ENCODE assay signal across 1 cellular context in the genomic region with DNA sequence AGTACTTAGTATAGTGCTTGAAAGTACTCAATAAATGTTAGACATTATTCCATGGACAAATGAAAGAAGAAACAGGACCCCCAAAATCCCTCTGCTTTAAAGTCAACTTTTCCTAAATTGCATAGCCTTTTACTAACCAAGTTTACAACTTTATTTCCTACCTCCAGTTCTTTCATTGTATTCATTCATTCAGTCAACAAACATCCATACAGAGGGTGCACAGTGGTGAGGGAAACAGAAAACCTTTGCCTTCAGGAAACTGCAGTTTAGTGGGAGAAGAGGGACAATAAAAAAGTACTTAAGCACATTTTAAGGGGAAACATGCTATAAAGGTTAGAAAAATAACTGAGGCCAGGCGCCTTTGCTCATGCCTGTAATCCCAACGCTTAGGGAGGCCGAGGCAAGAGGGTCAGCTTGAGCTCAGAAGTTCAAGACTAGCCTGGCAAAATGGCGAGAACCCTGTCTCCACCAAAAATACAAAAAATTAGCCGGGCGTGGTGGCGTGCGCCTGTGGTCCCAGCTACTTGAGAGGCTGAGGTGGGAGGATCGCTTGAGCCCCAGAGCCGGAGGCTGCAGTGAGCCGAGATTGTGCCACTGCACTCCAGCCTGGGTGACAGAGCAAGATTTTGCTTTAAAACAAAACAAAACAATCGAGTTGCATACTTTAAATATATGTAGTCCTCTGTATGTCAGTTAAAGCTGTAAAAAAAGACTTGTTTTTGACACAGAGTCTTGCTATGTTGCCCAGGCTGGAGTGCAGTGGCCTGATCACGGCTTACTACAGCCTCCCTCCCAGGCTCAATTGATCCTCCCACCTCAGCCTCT.
TF ChIP-seq lines count a peak whose summit lies in the region.

No MANE protein-coding gene starts in this region.

TF ChIP-seq in GM23338, 12 proteins besides CTCF, POLR2A, EP300 and RAD21 (continued from another document):
- TF ChIP-seq, protein P1, sequence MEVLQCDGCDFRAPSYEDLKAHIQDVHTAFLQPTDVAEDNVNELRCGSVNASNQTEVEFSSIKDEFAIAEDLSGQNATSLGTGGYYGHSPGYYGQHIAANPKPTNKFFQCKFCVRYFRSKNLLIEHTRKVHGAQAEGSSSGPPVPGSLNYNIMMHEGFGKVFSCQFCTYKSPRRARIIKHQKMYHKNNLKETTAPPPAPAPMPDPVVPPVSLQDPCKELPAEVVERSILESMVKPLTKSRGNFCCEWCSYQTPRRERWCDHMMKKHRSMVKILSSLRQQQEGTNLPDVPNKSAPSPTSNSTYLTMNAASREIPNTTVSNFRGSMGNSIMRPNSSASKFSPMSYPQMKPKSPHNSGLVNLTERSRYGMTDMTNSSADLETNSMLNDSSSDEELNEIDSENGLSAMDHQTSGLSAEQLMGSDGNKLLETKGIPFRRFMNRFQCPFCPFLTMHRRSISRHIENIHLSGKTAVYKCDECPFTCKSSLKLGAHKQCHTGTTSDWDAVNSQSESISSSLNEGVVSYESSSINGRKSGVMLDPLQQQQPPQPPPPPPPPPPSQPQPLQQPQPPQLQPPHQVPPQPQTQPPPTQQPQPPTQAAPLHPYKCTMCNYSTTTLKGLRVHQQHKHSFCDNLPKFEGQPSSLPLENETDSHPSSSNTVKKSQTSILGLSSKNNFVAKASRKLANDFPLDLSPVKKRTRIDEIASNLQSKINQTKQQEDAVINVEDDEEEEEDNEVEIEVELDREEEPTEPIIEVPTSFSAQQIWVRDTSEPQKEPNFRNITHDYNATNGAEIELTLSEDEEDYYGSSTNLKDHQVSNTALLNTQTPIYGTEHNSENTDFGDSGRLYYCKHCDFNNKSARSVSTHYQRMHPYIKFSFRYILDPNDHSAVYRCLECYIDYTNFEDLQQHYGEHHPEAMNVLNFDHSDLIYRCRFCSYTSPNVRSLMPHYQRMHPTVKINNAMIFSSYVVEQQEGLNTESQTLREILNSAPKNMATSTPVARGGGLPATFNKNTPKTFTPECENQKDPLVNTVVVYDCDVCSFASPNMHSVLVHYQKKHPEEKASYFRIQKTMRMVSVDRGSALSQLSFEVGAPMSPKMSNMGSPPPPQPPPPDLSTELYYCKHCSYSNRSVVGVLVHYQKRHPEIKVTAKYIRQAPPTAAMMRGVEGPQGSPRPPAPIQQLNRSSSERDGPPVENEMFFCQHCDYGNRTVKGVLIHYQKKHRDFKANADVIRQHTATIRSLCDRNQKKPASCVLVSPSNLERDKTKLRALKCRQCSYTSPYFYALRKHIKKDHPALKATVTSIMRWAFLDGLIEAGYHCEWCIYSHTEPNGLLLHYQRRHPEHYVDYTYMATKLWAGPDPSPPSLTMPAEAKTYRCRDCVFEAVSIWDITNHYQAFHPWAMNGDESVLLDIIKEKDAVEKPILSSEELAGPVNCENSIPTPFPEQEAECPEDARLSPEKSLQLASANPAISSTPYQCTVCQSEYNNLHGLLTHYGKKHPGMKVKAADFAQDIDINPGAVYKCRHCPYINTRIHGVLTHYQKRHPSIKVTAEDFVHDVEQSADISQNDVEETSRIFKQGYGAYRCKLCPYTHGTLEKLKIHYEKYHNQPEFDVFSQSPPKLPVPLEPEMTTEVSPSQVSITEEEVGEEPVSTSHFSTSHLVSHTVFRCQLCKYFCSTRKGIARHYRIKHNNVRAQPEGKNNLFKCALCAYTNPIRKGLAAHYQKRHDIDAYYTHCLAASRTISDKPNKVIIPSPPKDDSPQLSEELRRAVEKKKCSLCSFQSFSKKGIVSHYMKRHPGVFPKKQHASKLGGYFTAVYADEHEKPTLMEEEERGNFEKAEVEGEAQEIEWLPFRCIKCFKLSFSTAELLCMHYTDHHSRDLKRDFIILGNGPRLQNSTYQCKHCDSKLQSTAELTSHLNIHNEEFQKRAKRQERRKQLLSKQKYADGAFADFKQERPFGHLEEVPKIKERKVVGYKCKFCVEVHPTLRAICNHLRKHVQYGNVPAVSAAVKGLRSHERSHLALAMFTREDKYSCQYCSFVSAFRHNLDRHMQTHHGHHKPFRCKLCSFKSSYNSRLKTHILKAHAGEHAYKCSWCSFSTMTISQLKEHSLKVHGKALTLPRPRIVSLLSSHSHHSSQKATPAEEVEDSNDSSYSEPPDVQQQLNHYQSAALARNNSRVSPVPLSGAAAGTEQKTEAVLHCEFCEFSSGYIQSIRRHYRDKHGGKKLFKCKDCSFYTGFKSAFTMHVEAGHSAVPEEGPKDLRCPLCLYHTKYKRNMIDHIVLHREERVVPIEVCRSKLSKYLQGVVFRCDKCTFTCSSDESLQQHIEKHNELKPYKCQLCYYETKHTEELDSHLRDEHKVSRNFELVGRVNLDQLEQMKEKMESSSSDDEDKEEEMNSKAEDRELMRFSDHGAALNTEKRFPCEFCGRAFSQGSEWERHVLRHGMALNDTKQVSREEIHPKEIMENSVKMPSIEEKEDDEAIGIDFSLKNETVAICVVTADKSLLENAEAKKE (CRISPR knock-in tag; IDR thresholded peaks at IDR 0.05) = no peak
- TF ChIP-seq ZNF114 (CRISPR knock-in tag; IDR thresholded peaks at IDR 0.05) = no peak
